In the genomic region with DNA sequence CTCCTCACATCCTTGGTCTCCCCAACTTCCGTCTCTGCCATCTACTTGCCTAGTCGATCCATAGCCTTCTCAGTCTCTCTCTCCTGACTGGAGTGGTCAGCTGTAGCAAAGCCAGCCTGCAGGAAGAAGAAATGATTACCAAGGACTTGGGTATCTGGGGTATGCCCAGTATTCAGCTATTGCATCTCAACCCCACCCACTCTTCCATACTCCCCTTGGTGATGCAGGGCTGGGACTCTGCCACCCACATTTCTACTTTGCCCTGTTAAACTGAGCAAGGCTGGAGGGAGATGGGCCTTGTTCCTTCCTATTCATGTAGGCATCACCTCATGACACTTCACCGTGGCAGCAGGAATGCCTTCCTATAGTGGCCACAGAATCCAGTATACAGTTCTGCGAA, we compare ENCODE assay signal across 24 cellular contexts.
"Had no signal": no experiment of that assay in that cellular context is flagged by ENCODE, and none has a peak within 500 bp of the region (broad histone marks: within the 10 kb centered on the region; RNA-seq: fewer than 3 reads in every experiment).

No MANE protein-coding gene starts in this region.

- H3K9me3 ChIP-seq: esophagus squamous epithelium, prostate gland, spleen, stomach, thoracic aorta had no signal

- DNase-seq: activated CD4-positive, alpha-beta T cell treated with anti-CD3 and anti-CD28 coated beads for 48 hours; activated CD8-positive, alpha-beta T cell treated with anti-CD3 and anti-CD28 coated beads for 36 hours; activated effector memory CD4-positive, alpha-beta T cell treated with anti-CD3 and anti-CD28 coated beads, Interleukin-2, amount 50 U/mL, for 16 hours; activated naive CD8-positive, alpha-beta T cell treated with anti-CD3 and anti-CD28 coated beads for 36 hours; activated T-cell treated with anti-CD3 and anti-CD28 coated beads, Interleukin-2, amount 50 U/mL, for 48 hours; brain microvascular endothelial cell; cortex of kidney; effector CD4-positive, alpha-beta T cell; esophagus squamous epithelium; foreskin melanocyte; head of caudate nucleus; kidney glomerular epithelial cell; left ventricle myocardium superior; occipital lobe; right cardiac atrium; spleen; stomach; T-helper 17 cell had no signal

- H3K27ac ChIP-seq: brain microvascular endothelial cell, esophagus squamous epithelium, spleen, stomach, thoracic aorta had no signal

- H3K36me3 ChIP-seq: prostate gland had no signal

- H3K9me3 Mint-ChIP-seq: activated CD8-positive, alpha-beta T cell treated with anti-CD3 and anti-CD28 coated beads for 36 hours; activated naive CD8-positive, alpha-beta T cell treated with anti-CD3 and anti-CD28 coated beads for 36 hours; central memory CD8-positive, alpha-beta T cell; memory B cell; natural killer cell treated with Interleukin-12 subunit alpha and Interleukin-12 subunit beta and Interleukin-15 and Interleukin-18, amount 100 ng/mL, for 72 hours; WTC11 had no signal

- ATAC-seq: activated CD8-positive, alpha-beta T cell treated with anti-CD3 and anti-CD28 coated beads for 36 hours; left ventricle myocardium superior; natural killer cell treated with Interleukin-12 subunit alpha and Interleukin-12 subunit beta and Interleukin-15 and Interleukin-18, amount 100 ng/mL, for 72 hours; right cardiac atrium; T-helper 17 cell; WTC11 had no signal

- H3K4me3 ChIP-seq: esophagus squamous epithelium, prostate gland, spleen, stomach, thoracic aorta had no signal

- H3K27ac Mint-ChIP-seq: activated CD8-positive, alpha-beta T cell treated with anti-CD3 and anti-CD28 coated beads for 36 hours; activated naive CD8-positive, alpha-beta T cell treated with anti-CD3 and anti-CD28 coated beads for 36 hours; natural killer cell treated with Interleukin-12 subunit alpha and Interleukin-12 subunit beta and Interleukin-15 and Interleukin-18, amount 100 ng/mL, for 72 hours; T-helper 17 cell; WTC11 had no signal

- H3K27me3 ChIP-seq: brain microvascular endothelial cell, esophagus squamous epithelium, spleen, stomach had no signal

- H3K27me3 Mint-ChIP-seq: activated CD8-positive, alpha-beta T cell treated with anti-CD3 and anti-CD28 coated beads for 36 hours; activated naive CD8-positive, alpha-beta T cell treated with anti-CD3 and anti-CD28 coated beads for 36 hours; central memory CD8-positive, alpha-beta T cell; memory B cell; natural killer cell treated with Interleukin-12 subunit alpha and Interleukin-12 subunit beta and Interleukin-15 and Interleukin-18, amount 100 ng/mL, for 72 hours; T-helper 17 cell had no signal

- H3K4me3 Mint-ChIP-seq: activated naive CD8-positive, alpha-beta T cell treated with anti-CD3 and anti-CD28 coated beads for 36 hours; central memory CD8-positive, alpha-beta T cell; memory B cell; T-helper 17 cell had no signal
